2 cellular contexts compared by ENCODE assay signal in genomic region chr1:22406722-22407495, GRCh38.
TF ChIP-seq lines count a peak whose summit lies in the region.

No MANE protein-coding gene starts in this region.

TF ChIP-seq in GM23338, 12 proteins besides CTCF, POLR2A, EP300 and RAD21:
- TF ChIP-seq STAT1 (IDR thresholded peaks at IDR 0.05; ENCODE audit: unreplicated experiment) (no peak), ZNF114 (CRISPR knock-in tag; IDR thresholded peaks at IDR 0.05) (no peak), REST (IDR thresholded peaks at IDR 0.05; ENCODE audit: unreplicated experiment) (no peak), ZNF462 (CRISPR knock-in tag; IDR thresholded peaks at IDR 0.05) (no peak), EZH2phosphoT487 (IDR thresholded peaks at IDR 0.05; ENCODE audit: unreplicated experiment) (no peak), POLR2AphosphoS5 (IDR thresholded peaks at IDR 0.05; ENCODE audit: low read depth) (no peak), NANOG (IDR thresholded peaks at IDR 0.05; ENCODE audit: borderline replicate concordance) (no peak), EZH2 (IDR thresholded peaks at IDR 0.05; ENCODE audit: low read depth, unreplicated experiment) (no peak), JUNB (IDR thresholded peaks at IDR 0.05; ENCODE audit: unreplicated experiment) (no peak), ZNF331 (CRISPR knock-in tag; IDR thresholded peaks at IDR 0.05; ENCODE audit: low read depth) (no peak), CREB1 (CRISPR knock-in tag; IDR thresholded peaks at IDR 0.05; ENCODE audit: low read depth) (no peak), ETS1 (IDR thresholded peaks at IDR 0.05) (no peak)

TF ChIP-seq in H1, 55 proteins besides CTCF, POLR2A, EP300 and RAD21:
- no peak for TF ChIP-seq CBX8 (IDR thresholded peaks at IDR 0.05; ENCODE audit: borderline replicate concordance, low read depth, low read length)
- no peak for TF ChIP-seq CTBP2 (IDR thresholded peaks at IDR 0.05; ENCODE audit: borderline replicate concordance, insufficient read depth, insufficient read length, low read length)
- no peak for TF ChIP-seq CBX5 (IDR thresholded peaks at IDR 0.05; ENCODE audit: low read depth, low read length)
- TF ChIP-seq BRCA1 (IDR thresholded peaks at IDR 0.05; ENCODE audit: low read depth, low read length) = no peak
- TF ChIP-seq SIRT6 (IDR thresholded peaks at IDR 0.05; ENCODE audit: low read length) = no peak
- TF ChIP-seq MAX (IDR thresholded peaks at IDR 0.05) = no peak
- no peak for TF ChIP-seq CREB1 (IDR thresholded peaks at IDR 0.05)
- TF ChIP-seq E2F6 (IDR thresholded peaks at IDR 0.05) = no peak
- no peak for TF ChIP-seq GTF2F1 (IDR thresholded peaks at IDR 0.05; ENCODE audit: borderline replicate concordance, low read depth, low read length)
- no peak for TF ChIP-seq SRF (IDR thresholded peaks at IDR 0.05; ENCODE audit: low read depth, low read length)
- no peak for TF ChIP-seq JUN (IDR thresholded peaks at IDR 0.05; ENCODE audit: low read depth, low read length)
- no peak for TF ChIP-seq POLR2AphosphoS5 (IDR thresholded peaks at IDR 0.05; ENCODE audit: low read depth, low read length)
- TF ChIP-seq HDAC6 (IDR thresholded peaks at IDR 0.05; ENCODE audit: low read depth, low read length) = no peak
- no peak for TF ChIP-seq GABPA (IDR thresholded peaks at IDR 0.05; ENCODE audit: borderline replicate concordance, insufficient read depth, low read length)
- TF ChIP-seq NANOG (IDR thresholded peaks at IDR 0.05; ENCODE audit: insufficient read depth, low read depth, low read length, poor library complexity, severe bottlenecking) = no peak
- no peak for TF ChIP-seq MAFK (IDR thresholded peaks at IDR 0.05; ENCODE audit: low read depth, low read length)
- TF ChIP-seq CHD7 (IDR thresholded peaks at IDR 0.05; ENCODE audit: insufficient replicate concordance, low read length) = no peak
- no peak for TF ChIP-seq YY1 (IDR thresholded peaks at IDR 0.05; ENCODE audit: low read depth, low read length)
